8 cellular contexts compared by ENCODE assay signal in genomic region chr18:38940863-38941531, GRCh38.
A peak's percentile ranks its signal among the peaks of the same experiment; 100 is the strongest.
DNase-seq lines count a peak whose midpoint lies in the region; ATAC-seq, FAIRE-seq and TF ChIP-seq lines count a peak whose summit lies in the region.

No MANE protein-coding gene starts in this region.

- no peak overlapping the region for H3K23ac ChIP-seq in IMR-90 (ENCODE audit: low read depth, low read length)

- no peak overlapping the region for H2AFZ ChIP-seq in IMR-90 (replicated peaks; ENCODE audit: low read length, poor library complexity)
- no peak overlapping the region for H2AFZ ChIP-seq in endothelial cell of umbilical vein (ENCODE audit: low read depth, low read length)

- H3K18ac ChIP-seq in IMR-90 (ENCODE audit: low read depth, low read length), result no peak overlapping the region

- H3K36me3 ChIP-seq in IMR-90 (ENCODE audit: control insufficient read depth, insufficient read depth, low read length) (no peaks in the 10 kb centered on the region), endothelial cell of umbilical vein (ENCODE audit: control insufficient read depth in 2 of 2, extremely low read depth in 1 of 2, insufficient read depth in 2 of 2, low read length in 2 of 2) (no peaks in the 10 kb centered on the region)

- CTCF ChIA-PET in IMR-90 (lab: Yijun Ruan, JAX), result interaction anchor here (0.6 kb wide), 2 partner anchors 27 to 993 kb away, joined by 3 read pairs; no protein-coding TSS in a partner anchor
- CTCF ChIA-PET in endothelial cell of umbilical vein (lab: Charles Lee), result no interaction called here
- CTCF ChIA-PET in HEK293T (lab: Yijun Ruan, JAX), result no interaction called here

- no peak overlapping the region for H3K4me2 ChIP-seq in IMR-90 (ENCODE audit: low read depth, low read length)
- no peak overlapping the region for H3K4me2 ChIP-seq in endothelial cell of umbilical vein (ENCODE audit: insufficient read depth, low read length)

- TF ChIP-seq CTCF in IMR-90 (conservative IDR thresholded peaks at IDR 0.05; ENCODE audit: low read depth, low read length) (no peak), endothelial cell of umbilical vein (IDR thresholded peaks at IDR 0.05; ENCODE audit: extremely low read depth in 1 of 2, insufficient read depth in 1 of 2, low read depth in 1 of 2, low read length in 2 of 2) (no peak)

- ATAC-seq in GM21576 (IDR thresholded peaks at IDR 0.05; ENCODE audit: unreplicated experiment) (peak; percentile 76), IMR-90 (ENCODE audit: low read depth) (no peak)

- intact Hi-C loops in IMR-90 (cut with micrococcal nuclease), result no loop called here
- intact Hi-C loops in endothelial cell of umbilical vein (cut with micrococcal nuclease), result no loop called here

- no peaks in the 10 kb centered on the region for H3K9me1 ChIP-seq in IMR-90 (ENCODE audit: insufficient read depth, low read length)
- H3K9me1 ChIP-seq in endothelial cell of umbilical vein (replicated peaks; ENCODE audit: control insufficient read depth, extremely low read depth, insufficient read depth, low read length), result no peaks in the 10 kb centered on the region

- no peaks in the 10 kb centered on the region for H3K79me2 ChIP-seq in endothelial cell of umbilical vein (ENCODE audit: control insufficient read depth, insufficient read depth, low read length)

- H4K5ac ChIP-seq in IMR-90 (ENCODE audit: low read depth, low read length), result no peak overlapping the region

- DNase-seq in ELR (ENCODE audit: low read depth) (peak; percentile 75), IMR-90 (peak; percentile 53), endothelial cell of umbilical vein (ENCODE audit: low read depth, low spot score) (peak; percentile 11), HEK293T (ENCODE audit: extremely low spot score) (no peak), GOT3 (lab: John Stamatoyannopoulos, UW) (no peak)
- peak; percentile 19 for DNase-seq in activated CD4-positive, alpha-beta T cell treated with anti-CD3 and anti-CD28 coated beads for 1 hour
- DNase-seq in stimulated activated CD4-positive, alpha-beta T cell treated with anti-CD3 and anti-CD28 coated beads, Interleukin-4, amount 100 ng/mL, for 1 hour, result peak; percentile 37

- no TSS peak for BruUV-seq in IMR-90 (replicated peaks; lab: Mats Ljungman, UMichigan)
- no TSS peak for BruUV-seq in endothelial cell of umbilical vein (replicated peaks; lab: Mats Ljungman, UMichigan)

- dilution Hi-C loops in IMR-90 (cut with HindIII; ENCODE audit: low sequenced_read_pairs, unreplicated experiment) (no loop called here), endothelial cell of umbilical vein (cut with MboI; ENCODE audit: extremely low pct_ligation_motif_present, low sequenced_read_pairs) (no loop called here)

- no peak overlapping the region for H3K14ac ChIP-seq in IMR-90 (replicated peaks; ENCODE audit: low read depth, low read length)

- H3K4me3 ChIP-seq in IMR-90 (ENCODE audit: insufficient read depth, low read depth, low read length), result no peak overlapping the region
- H3K4me3 ChIP-seq in endothelial cell of umbilical vein (replicated peaks in 1 of 3; ENCODE audit: insufficient read depth in 1 of 3, low read depth in 1 of 3, low read length in 3 of 3), result no peak overlapping the region

- H3K9me3 ChIP-seq in IMR-90 (ENCODE audit: control insufficient read depth, insufficient read depth, low read length), result peaks cover 11% of the 10 kb centered on the region
- no peaks in the 10 kb centered on the region for H3K9me3 ChIP-seq in endothelial cell of umbilical vein (replicated peaks; ENCODE audit: control insufficient read depth, insufficient read depth, low read length)

- WGBS in IMR-90 (ENCODE audit: extremely low coverage in 2 of 2, insufficient read length in 1 of 2), 2 experiments, result 93% methylated on average over 5 of the region's 13 CpGs; no CpG with 5 or more reads in 1 of the 2 experiments

- no peak overlapping the region for H4K91ac ChIP-seq in IMR-90 (ENCODE audit: insufficient read depth, low read depth, low read length)

- no peak overlapping the region for H2AK5ac ChIP-seq in IMR-90 (ENCODE audit: low read depth, low read length)

- no peak overlapping the region for H2BK15ac ChIP-seq in IMR-90 (ENCODE audit: low read depth, low read length)

- no peak for FAIRE-seq in endothelial cell of umbilical vein (lab: Jason Lieb, UNC)

- H3K27ac ChIP-seq in IMR-90 (ENCODE audit: insufficient read depth, low read length) (no peak overlapping the region), endothelial cell of umbilical vein (ENCODE audit: insufficient read depth, low read depth, low read length) (no peak overlapping the region)

- no peaks in the 10 kb centered on the region for H3K27me3 ChIP-seq in IMR-90 (ENCODE audit: control insufficient read depth, insufficient read depth, low read length)
- no peaks in the 10 kb centered on the region for H3K27me3 ChIP-seq in endothelial cell of umbilical vein (ENCODE audit: control insufficient read depth in 2 of 2, insufficient read depth in 2 of 2, low read length in 2 of 2)

- in situ Hi-C loops in IMR-90 (cut with MboI; ENCODE audit: low sequenced_read_pairs), result no loop called here

- no peak overlapping the region for H3K4ac ChIP-seq in IMR-90 (ENCODE audit: low read depth, low read length)

- H2BK5ac ChIP-seq in IMR-90 (ENCODE audit: low read depth, low read length, poor library complexity, severe bottlenecking), result no peak overlapping the region

- H2BK120ac ChIP-seq in IMR-90 (ENCODE audit: low read depth, low read length), result no peak overlapping the region

- H2AK9ac ChIP-seq in IMR-90 (replicated peaks; ENCODE audit: low read depth, low read length, poor library complexity), result no peak overlapping the region

- H3K9ac ChIP-seq in IMR-90 (ENCODE audit: low read depth, low read length) (no peak overlapping the region), endothelial cell of umbilical vein (replicated peaks; ENCODE audit: extremely low read depth, insufficient read depth, low read length) (no peak overlapping the region)

- H3K4me1 ChIP-seq in IMR-90 (ENCODE audit: control insufficient read depth, insufficient read depth, low read length) (no peaks in the 10 kb centered on the region), endothelial cell of umbilical vein (ENCODE audit: control insufficient read depth, extremely low read depth, insufficient read depth, low read length) (no peaks in the 10 kb centered on the region)

- H2BK20ac ChIP-seq in IMR-90 (ENCODE audit: low read depth, low read length), result no peak overlapping the region

- no peak overlapping the region for H3K56ac ChIP-seq in IMR-90 (ENCODE audit: extremely low read depth, insufficient read depth, low read length)

- no peak for TF ChIP-seq RAD21 in IMR-90 (IDR thresholded peaks at IDR 0.05; ENCODE audit: low read length)

- H4K20me1 ChIP-seq in IMR-90 (ENCODE audit: insufficient read depth, low read length), result no peaks in the 10 kb centered on the region
- no peaks in the 10 kb centered on the region for H4K20me1 ChIP-seq in endothelial cell of umbilical vein (replicated peaks; ENCODE audit: control insufficient read depth, extremely low read depth, insufficient read depth, low read length)

- no peaks in the 10 kb centered on the region for H3K79me1 ChIP-seq in IMR-90 (ENCODE audit: low read depth in 1 of 2, low read length in 2 of 2)

- POLR2A ChIA-PET in IMR-90 (lab: Charles Lee; ENCODE audit: unreplicated experiment), result no interaction called here
- POLR2A ChIA-PET in endothelial cell of umbilical vein (lab: Charles Lee), result no interaction called here
- POLR2A ChIA-PET in HEK293T (lab: Yijun Ruan, JAX), result no interaction called here

- no peak overlapping the region for H4K8ac ChIP-seq in IMR-90 (ENCODE audit: low read depth in 2 of 2, low read length in 2 of 2)

- TF ChIP-seq POLR2A in IMR-90 (IDR thresholded peaks at IDR 0.05; ENCODE audit: low read depth, low read length) (no peak), endothelial cell of umbilical vein (IDR thresholded peaks at IDR 0.05; ENCODE audit: low read depth, low read length) (no peak)

TF ChIP-seq in IMR-90, 13 proteins besides CTCF, POLR2A, EP300 and RAD21:
- TF ChIP-seq FOS (IDR thresholded peaks at IDR 0.05; ENCODE audit: low read depth, low read length), result no peak
- TF ChIP-seq ELK1 (IDR thresholded peaks at IDR 0.05; ENCODE audit: borderline replicate concordance, low read depth, low read length), result no peak
- no peak for TF ChIP-seq RCOR1 (IDR thresholded peaks at IDR 0.05; ENCODE audit: insufficient replicate concordance, low read length)

TF ChIP-seq in endothelial cell of umbilical vein, 7 proteins besides CTCF, POLR2A, EP300 and RAD21:
- peak; percentile 34 for TF ChIP-seq JUN (IDR thresholded peaks at IDR 0.05; ENCODE audit: borderline replicate concordance, insufficient read depth, insufficient read length, low read depth)
- no peak for TF ChIP-seq EZH2 (IDR thresholded peaks at IDR 0.05; ENCODE audit: borderline replicate concordance, low read depth, low read length, severe bottlenecking)
- no peak for TF ChIP-seq FOS (IDR thresholded peaks at IDR 0.05; ENCODE audit: borderline replicate concordance, insufficient read depth, low read length)

TF ChIP-seq in HEK293T, 16 proteins besides CTCF, POLR2A, EP300 and RAD21:
- TF ChIP-seq ZNF384 (IDR thresholded peaks at IDR 0.05) (no peak), BHLHE40 (IDR thresholded peaks at IDR 0.05; ENCODE audit: borderline replicate concordance) (no peak), SP1 (IDR thresholded peaks at IDR 0.05) (no peak), L3MBTL2 (conservative IDR thresholded peaks at IDR 0.05) (no peak), ELF4 (IDR thresholded peaks at IDR 0.05) (no peak), NFRKB (IDR thresholded peaks at IDR 0.05) (no peak), TARDBP (IDR thresholded peaks at IDR 0.05) (no peak), ARNT (IDR thresholded peaks at IDR 0.05) (no peak), HDGF (IDR thresholded peaks at IDR 0.05; ENCODE audit: borderline replicate concordance) (no peak), FOXA1 (IDR thresholded peaks at IDR 0.05) (no peak), FOXK2 (IDR thresholded peaks at IDR 0.05) (no peak)
TF ChIP-seq in HEK293T: peak in this region for 0.

Comparison
In these comparisons a context has a peak if more than half of its experiments do, and no peak if none do; other contexts are left out.
1. DNase-seq: peak in ELR (single experiment), IMR-90 (single experiment), activated CD4-positive, alpha-beta T cell treated with anti-CD3 and anti-CD28 coated beads for 1 hour (single experiment), endothelial cell of umbilical vein (single experiment) and stimulated activated CD4-positive, alpha-beta T cell treated with anti-CD3 and anti-CD28 coated beads, Interleukin-4, amount 100 ng/mL, for 1 hour (single experiment); none in HEK293T (single experiment) and GOT3 (single experiment).